Comparison of ENCODE assay signal across 8 cellular contexts in the genomic region with DNA sequence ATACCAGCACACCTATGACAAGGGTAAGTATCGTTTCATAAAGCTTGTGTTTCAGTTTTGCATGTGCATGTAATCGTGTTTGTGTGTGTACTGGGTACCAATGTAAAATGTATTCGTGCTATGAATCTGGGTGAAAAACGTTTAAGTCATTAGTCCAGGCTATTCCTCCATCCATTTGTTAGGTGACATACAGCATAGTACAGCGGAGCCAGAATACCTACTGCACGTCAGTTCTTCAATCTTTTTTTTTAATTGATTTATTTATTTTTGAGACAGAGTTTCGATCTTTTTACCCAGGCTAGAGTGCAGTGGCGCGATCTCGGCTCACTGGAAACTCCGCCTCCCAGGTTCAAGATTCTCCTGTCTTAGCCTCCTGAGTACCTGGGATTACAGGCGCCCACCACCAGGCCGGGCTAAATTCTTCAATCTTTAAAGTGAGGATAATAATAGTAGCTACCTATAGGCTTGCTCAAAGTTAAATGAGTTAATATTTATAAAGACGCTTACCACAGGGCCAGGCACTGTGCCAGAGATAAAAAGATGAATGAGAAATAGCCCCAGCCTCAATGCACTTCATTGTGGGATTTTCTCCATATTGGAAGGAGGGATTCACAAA. TPM values are rescaled to one million over a fixed set of nuclear protein-coding genes. Genes with fewer than 3 reads are reported as not detected.
A peak's percentile ranks its signal among the peaks of the same experiment; 100 is the strongest.
DNase-seq lines count a peak whose midpoint lies in the region; ATAC-seq, FAIRE-seq and TF ChIP-seq lines count a peak whose summit lies in the region.

No MANE protein-coding gene starts in this region.

- peaks cover 16 to 19% of the 10 kb centered on the region in 2 donors for H3K4me1 ChIP-seq in naive thymus-derived CD4-positive, alpha-beta T cell (ENCODE audit: control insufficient read depth in 2 of 2, insufficient read depth in 2 of 2, low read length in 2 of 2)

- no peaks in the 10 kb centered on the region for H3K9me3 ChIP-seq in naive thymus-derived CD4-positive, alpha-beta T cell (ENCODE audit: control insufficient read depth in 2 of 3, low read length in 3 of 3)

- intact Hi-C loops in naive thymus-derived CD4-positive, alpha-beta T cell (cut with micrococcal nuclease): loop anchor here (1.0 to 10.0 kb wide), 15 partner anchors 12 to 646 kb away; partner anchors contain the start of genes DNAJC14 (in 2 of the 2), PA2G4 (in 2 of the 2), ZC3H10 (in 2 of the 2) and GDF11 (in 1 of the 2)

- peak overlapping the region; percentile 92 for H3K27ac Mint-ChIP-seq in central memory CD8-positive, alpha-beta T cell (ENCODE audit: low read depth)
- H3K27ac Mint-ChIP-seq in naive thymus-derived CD4-positive, alpha-beta T cell: peak overlapping the region; percentile 94 to 99 (median 97)

- CTCF ChIA-PET in naive thymus-derived CD4-positive, alpha-beta T cell (lab: Charles Lee): interaction anchor here (0.6 to 2.1 kb wide), 5 partner anchors 9 to 305 kb away, joined by 3 to 8 read pairs (median 4); partner anchors contain the start of genes PA2G4 and ZC3H10

- H3K36me3 ChIP-seq in naive thymus-derived CD4-positive, alpha-beta T cell (ENCODE audit: control insufficient read depth in 2 of 3, insufficient read depth in 3 of 3, low read length in 3 of 3): peaks cover 15 to 30% (median 22%) of the 10 kb centered on the region in 3 experiments

- H3K4me3 ChIP-seq in GM08714 (ENCODE audit: low read length): peak overlapping the region; percentile 61
- peak overlapping the region; percentile 78 for H3K4me3 ChIP-seq in Jurkat, Clone E6-1 (ENCODE audit: low read length)
- H3K4me3 ChIP-seq in naive thymus-derived CD4-positive, alpha-beta T cell (ENCODE audit: low read length): peak overlapping the region; percentile 100

- no peak for DNase-seq in Jurkat, Clone E6-1 (ENCODE audit: low read depth, low spot score)
- DNase-seq in central memory CD8-positive, alpha-beta T cell (ENCODE audit: low spot score in 2 of 2): no peak
- DNase-seq in naive thymus-derived CD4-positive, alpha-beta T cell: no peak
- DNase-seq in stimulated activated CD4-positive, alpha-beta T cell treated with anti-CD3 and anti-CD28 coated beads, Interleukin-12 subunit alpha, Interleukin-12 subunit beta, amount 100 ng/mL, for 4 hours: no peak
- no peak for DNase-seq in AG08395 (ENCODE audit: low spot score)
- DNase-seq in D721Med (ENCODE audit: insufficient read length, low spot score): no peak

- H3K27ac ChIP-seq in naive thymus-derived CD4-positive, alpha-beta T cell (ENCODE audit: low read depth, low read length): peak overlapping the region; percentile 84

- no peaks in the 10 kb centered on the region for H3K27me3 Mint-ChIP-seq in central memory CD8-positive, alpha-beta T cell
- no peaks in the 10 kb centered on the region for H3K27me3 Mint-ChIP-seq in naive thymus-derived CD4-positive, alpha-beta T cell

- H3K27me3 ChIP-seq in naive thymus-derived CD4-positive, alpha-beta T cell (ENCODE audit: control insufficient read depth in 2 of 2, insufficient read depth in 2 of 2, low read length in 2 of 2): no peaks in the 10 kb centered on the region

- no peak for FAIRE-seq in D721Med (lab: Jason Lieb, UNC)

- POLR2A ChIA-PET in naive thymus-derived CD4-positive, alpha-beta T cell (lab: Charles Lee): interaction anchor here (0.5 to 2.1 kb wide), 26 partner anchors 11 to 684 kb away, joined by 3 to 11 read pairs (median 4); partner anchors contain the start of genes NACA, ORMDL2, PA2G4 and RAB5B

- no peaks in the 10 kb centered on the region for H3K9me3 Mint-ChIP-seq in central memory CD8-positive, alpha-beta T cell
- H3K9me3 Mint-ChIP-seq in naive thymus-derived CD4-positive, alpha-beta T cell: peaks cover 0 to 5% (median 0%) of the 10 kb centered on the region in 11 donors

- TF ChIP-seq CTCF in D721Med (IDR thresholded peaks at IDR 0.05; ENCODE audit: insufficient read depth, missing control alignments): no peak

- peaks cover 26% of the 10 kb centered on the region for H3K4me1 Mint-ChIP-seq in central memory CD8-positive, alpha-beta T cell
- H3K4me1 Mint-ChIP-seq in naive thymus-derived CD4-positive, alpha-beta T cell: peaks cover 10 to 53% (median 30%) of the 10 kb centered on the region in 7 donors

- H3K36me3 Mint-ChIP-seq in central memory CD8-positive, alpha-beta T cell (ENCODE audit: insufficient read depth): peaks cover 49% of the 10 kb centered on the region
- H3K36me3 Mint-ChIP-seq in naive thymus-derived CD4-positive, alpha-beta T cell: peaks cover 7 to 27% (median 15%) of the 10 kb centered on the region in 5 donors

- H3K4me3 Mint-ChIP-seq in central memory CD8-positive, alpha-beta T cell: peak overlapping the region; percentile 88
- peak overlapping the region; percentile 91 to 100 (median 98) for H3K4me3 Mint-ChIP-seq in naive thymus-derived CD4-positive, alpha-beta T cell

- ATAC-seq in central memory CD8-positive, alpha-beta T cell (replicated peaks; ENCODE audit: extremely low read depth, poor library complexity, severe bottlenecking): no peak
- ATAC-seq in naive thymus-derived CD4-positive, alpha-beta T cell: no peak
- no peak for ATAC-seq in HG02852 (IDR thresholded peaks at IDR 0.05; ENCODE audit: unreplicated experiment)

RNA-seq across cellular contexts. Expression of gene RPS26, which starts 0.6 kb away (rescaled TPM):
- polyA plus RNA-seq in Jurkat, Clone E6-1 (2012; ENCODE audit: insufficient read depth, insufficient read length): 1,276 TPM
- total RNA-seq in naive thymus-derived CD4-positive, alpha-beta T cell: 10 to 100 TPM; 40.8 to 64.5 (median 46.4) TPM
- polyA plus RNA-seq in naive thymus-derived CD4-positive, alpha-beta T cell: 100 to 1,000 TPM; 578 to 717 TPM

RNA-seq across cellular contexts. Expression of gene IKZF4, which starts 20.2 kb away (rescaled TPM):
- not detected for polyA plus RNA-seq in Jurkat, Clone E6-1 (2012; ENCODE audit: insufficient read depth, insufficient read length)
- total RNA-seq in naive thymus-derived CD4-positive, alpha-beta T cell: 10 to 100 TPM in 1 of 5 experiments, 1 to 10 TPM in 4; 3.6 to 37.8 (median 5.3) TPM
- 1 to 10 TPM in 1 of 2 donors, under 1 TPM in 1; 0.54 to 2.0 TPM for polyA plus RNA-seq in naive thymus-derived CD4-positive, alpha-beta T cell

RNA-seq across cellular contexts. Expression of gene ERBB3, which starts 38.9 kb away (rescaled TPM):
- 1.6 TPM for polyA plus RNA-seq in Jurkat, Clone E6-1 (2012; ENCODE audit: insufficient read depth, insufficient read length)
- 1 to 10 TPM; 1.0 to 6.4 (median 1.9) TPM for total RNA-seq in naive thymus-derived CD4-positive, alpha-beta T cell
- under 1 TPM; 0.22 to 0.51 TPM for polyA plus RNA-seq in naive thymus-derived CD4-positive, alpha-beta T cell

RNA-seq across cellular contexts. Expression of gene SUOX, which starts 44.0 kb away (rescaled TPM):
- 1.0 TPM for polyA plus RNA-seq in Jurkat, Clone E6-1 (2012; ENCODE audit: insufficient read depth, insufficient read length)
- total RNA-seq in naive thymus-derived CD4-positive, alpha-beta T cell: 10 to 100 TPM in 1 of 5 experiments, 1 to 10 TPM in 4; 1.9 to 10.4 (median 7.1) TPM
- under 1 TPM; 0.14 to 0.21 TPM for polyA plus RNA-seq in naive thymus-derived CD4-positive, alpha-beta T cell
